In the genomic region with DNA sequence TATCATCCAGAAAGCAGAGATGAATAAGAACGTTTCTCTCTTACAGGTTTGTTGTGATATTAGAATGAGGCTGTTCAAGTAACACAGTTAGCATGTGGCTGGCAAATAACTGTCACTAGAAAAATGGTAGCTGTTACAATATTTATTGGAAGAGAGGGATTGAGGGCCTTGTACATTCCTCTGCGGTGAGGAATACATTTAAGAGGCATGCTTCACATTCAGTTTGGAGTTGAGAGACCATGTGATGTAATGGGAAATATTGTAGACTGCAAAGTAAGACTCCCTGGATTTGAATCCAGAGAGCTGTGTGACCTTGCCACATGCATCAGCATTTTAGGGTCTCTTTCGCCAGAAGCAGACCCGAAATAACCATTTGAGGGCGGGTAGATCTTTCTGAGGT, we compare ENCODE assay signal across 25 cellular contexts.
A peak's percentile ranks its signal among the peaks of the same experiment; 100 is the strongest.
DNase-seq lines count a peak whose midpoint lies in the region; ATAC-seq and TF ChIP-seq lines count a peak whose summit lies in the region.
"Had no signal": no experiment of that assay in that cellular context is flagged by ENCODE, and none has a peak within 500 bp of the region (broad histone marks: within the 10 kb centered on the region; RNA-seq: fewer than 3 reads in every experiment).

No MANE protein-coding gene starts in this region.

- DNase-seq in AG08395 (ENCODE audit: low spot score) (peak; percentile 88), HCEC 1CT (peak; percentile 9), astrocyte of the hippocampus (ENCODE audit: low read depth, low spot score) (peak; percentile 58), hepatic stellate cell (ENCODE audit: low spot score) (peak; percentile 48), NCI-H345 (lab: John Stamatoyannopoulos, UW) (no peak), GM13976 (ENCODE audit: low spot score) (no peak), breast epithelium (ENCODE audit: low spot score in 2 of 2) (no peak)
- DNase-seq: activated CD4-positive, alpha-beta T cell treated with anti-CD3 and anti-CD28 coated beads, Interleukin-2, amount 50 U/mL, for 48 hours; anterior cingulate cortex; Caco-2; central memory CD4-positive, alpha-beta T cell; DMS79; dorsolateral prefrontal cortex; left ventricle myocardium superior; naive thymus-derived CD4-positive, alpha-beta T cell; NCI-H2029 treated with DMSO at 0.1 percent for 48 hours; NCI-H2227 treated with DMSO at 0.1 percent for 48 hours; stimulated activated naive CD4-positive, alpha-beta T cell treated with Interleukin-2 at 50 U/mL for 16 hours; T-cell; uterus had no signal

- no peaks in the 10 kb centered on the region for H3K27me3 ChIP-seq in breast epithelium
- H3K27me3 ChIP-seq: BLaER1 treated with 17β-estradiol and CSF1 and Interleukin-3, amounts not matched to agents 10 nM and 100 nM; uterus had no signal

- no peaks in the 10 kb centered on the region for H3K36me3 ChIP-seq in breast epithelium
- H3K36me3 ChIP-seq: BLaER1 treated with 17β-estradiol and CSF1 and Interleukin-3, amounts not matched to agents 10 nM and 100 nM; uterus had no signal

- TF ChIP-seq CTCF in GM13976 (IDR thresholded peaks at IDR 0.05; ENCODE audit: borderline replicate concordance, control extremely low read depth, extremely low read depth, insufficient read depth, missing control alignments) (no peak), breast epithelium (IDR thresholded peaks at IDR 0.05) (no peak)

- no peak for TF ChIP-seq POLR2A in breast epithelium (IDR thresholded peaks at IDR 0.05)

- no peaks in the 10 kb centered on the region for H3K9me3 ChIP-seq in breast epithelium
- H3K9me3 ChIP-seq: A549; BLaER1 treated with 17β-estradiol and CSF1 and Interleukin-3, amounts not matched to agents 10 nM and 100 nM; Caco-2; uterus had no signal

- no peaks in the 10 kb centered on the region for H3K4me1 ChIP-seq in breast epithelium
- H3K4me1 ChIP-seq: A549; BLaER1 treated with 17β-estradiol and CSF1 and Interleukin-3, amounts not matched to agents 10 nM and 100 nM; Caco-2; uterus had no signal

- in situ Hi-C loops in GM13976 (cut with MboI; ENCODE audit: low sequenced_read_pairs, unreplicated experiment): no loop called here

- peak overlapping the region in 1 of 2 donors; percentile 83 for H3K27ac ChIP-seq in breast epithelium
- H3K27ac ChIP-seq: A549; BLaER1 treated with 17β-estradiol and CSF1 and Interleukin-3, amounts not matched to agents 10 nM and 100 nM; dorsolateral prefrontal cortex; uterus had no signal

- ATAC-seq in HG02610 (IDR thresholded peaks at IDR 0.05; ENCODE audit: unreplicated experiment): no peak
- ATAC-seq: A549; activated CD4-positive, CD25-positive, alpha-beta regulatory T cell treated with anti-CD3 and anti-CD28 coated beads, Interleukin-2, amount 50 U/mL, for 24 hours; activated T-helper 17 cell treated with anti-CD3 and anti-CD28 coated beads, Interleukin-2, amount 50 U/mL, for 72 hours; left ventricle myocardium superior; naive thymus-derived CD4-positive, alpha-beta T cell; T-cell had no signal

- intact Hi-C loops in breast epithelium (cut with DNase I; ENCODE audit: low total_unique reads): no loop called here

- H3K4me3 ChIP-seq in breast epithelium: no peak overlapping the region
- H3K4me3 ChIP-seq: A549; BLaER1 treated with 17β-estradiol and CSF1 and Interleukin-3, amounts not matched to agents 10 nM and 100 nM; dorsolateral prefrontal cortex; uterus had no signal

Comparison
In these comparisons a context has a peak if more than half of its experiments do, and no peak if none do; other contexts are left out.
1. DNase-seq: peak in AG08395 (single experiment), HCEC 1CT (single experiment), astrocyte of the hippocampus (single experiment) and hepatic stellate cell (single experiment); none in NCI-H345 (single experiment), GM13976 (single experiment) and breast epithelium (0 of 2).